In the genomic region with DNA sequence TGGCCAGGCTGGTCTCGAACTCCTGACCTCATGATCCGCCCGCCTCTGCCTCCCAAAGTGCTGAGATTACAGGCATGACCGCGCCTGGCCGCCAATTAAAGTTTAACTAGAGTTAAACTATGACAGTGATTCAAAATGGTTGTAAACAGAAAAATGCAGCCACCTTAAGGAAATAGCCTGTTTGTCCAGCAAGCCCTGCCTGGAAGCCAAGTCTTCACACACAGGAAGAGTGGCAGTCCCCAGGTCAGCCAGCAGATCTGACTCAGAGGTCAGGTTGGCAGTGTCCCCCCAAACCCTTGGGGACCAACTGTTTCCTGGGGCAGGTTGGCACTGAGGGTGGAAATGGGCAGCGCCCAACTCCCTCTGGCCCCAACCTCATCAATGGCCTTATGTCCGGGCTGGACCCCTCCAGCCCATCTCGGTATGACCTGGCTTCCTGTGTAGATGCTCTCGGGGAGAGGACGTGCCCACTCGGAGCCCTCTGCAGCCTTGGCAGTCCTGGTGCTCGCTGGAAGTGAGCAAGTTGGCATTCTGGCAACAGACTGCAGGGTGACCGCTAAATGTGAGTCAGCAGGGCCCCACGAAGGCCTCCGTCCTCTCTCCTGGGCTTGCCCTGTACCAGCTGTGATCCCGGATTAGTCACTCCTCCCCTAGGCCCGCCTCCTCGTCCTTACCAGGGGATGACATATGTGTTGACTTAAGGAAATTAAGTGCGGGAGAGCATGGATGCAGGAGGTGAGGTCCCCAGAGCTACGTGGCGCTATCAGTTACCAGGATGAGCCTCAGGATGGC, we compare ENCODE assay signal across 9 cellular contexts. TPM values are rescaled to one million over a fixed set of nuclear protein-coding genes. Genes with fewer than 3 reads are reported as not detected.
DNase-seq lines count a peak whose midpoint lies in the region; ATAC-seq, FAIRE-seq and TF ChIP-seq lines count a peak whose summit lies in the region.
"Had no signal": no experiment of that assay in that cellular context is flagged by ENCODE, and none has a peak within 500 bp of the region (broad histone marks: within the 10 kb centered on the region; RNA-seq: fewer than 3 reads in every experiment).

No MANE protein-coding gene starts in this region.

- POLR2A ChIA-PET in naive thymus-derived CD8-positive, alpha-beta T cell (lab: Charles Lee) = interaction anchor here (0.8 to 2.1 kb wide), 8 partner anchors 10 to 77 kb away, joined by 3 to 24 read pairs (median 4); a partner anchor contains a TSS

- no peaks in the 10 kb centered on the region; the same call in 1 of the 2 replicates for H3K36me3 ChIP-seq in Karpas-422 (ENCODE audit: insufficient read depth, low read length)

- H3K36me3 Mint-ChIP-seq in activated T-helper 2 cell treated with anti-CD3 and anti-CD28 coated beads, Interferon-gamma antibody, Interleukin-2, Interleukin-4, amounts not matched to agents 10 μg/mL and 5 μg/mL and 100 μg/mL, durations not matched to agents 14 hours and 24 hours and 36 hours (ENCODE audit: low read depth) = peaks cover 45% of the 10 kb centered on the region
- H3K36me3 Mint-ChIP-seq in naive thymus-derived CD8-positive, alpha-beta T cell = no peaks in the 10 kb centered on the region

- H3K4me3 Mint-ChIP-seq in activated T-helper 2 cell treated with anti-CD3 and anti-CD28 coated beads, Interferon-gamma antibody, Interleukin-2, Interleukin-4, amounts not matched to agents 10 μg/mL and 5 μg/mL and 100 μg/mL, durations not matched to agents 14 hours and 24 hours and 36 hours (ENCODE audit: low read depth) = peak overlapping the region; percentile 83
- peak overlapping the region; percentile 82 to 93 (median 88) for H3K4me3 Mint-ChIP-seq in naive thymus-derived CD8-positive, alpha-beta T cell

- peaks cover 16% of the 10 kb centered on the region for H3K4me1 ChIP-seq in Karpas-422 (ENCODE audit: low read length)

- TF ChIP-seq CTCF in fibroblast of the aortic adventitia (IDR thresholded peaks at IDR 0.05; ENCODE audit: insufficient read depth, low read length) = no peak

- ATAC-seq in GM21717 (IDR thresholded peaks at IDR 0.05; ENCODE audit: unreplicated experiment) = peak; percentile 56
- peak; percentile 69 to 74 for ATAC-seq in naive thymus-derived CD8-positive, alpha-beta T cell

- intact Hi-C loops in activated T-helper 2 cell treated with anti-CD3 and anti-CD28 coated beads, Interferon-gamma antibody, Interleukin-2, Interleukin-4, amounts not matched to agents 10 μg/mL and 5 μg/mL and 100 μg/mL, durations not matched to agents 14 hours and 24 hours and 36 hours (cut with micrococcal nuclease) = loop anchor here (1.0 to 10.0 kb wide), 2 partner anchors 76 to 142 kb away; no protein-coding TSS in a partner anchor

- H3K4me3 ChIP-seq in Karpas-422 (ENCODE audit: low read length) (peak overlapping the region; percentile 66), fibroblast of the aortic adventitia (ENCODE audit: low read depth, low read length) (peak overlapping the region; percentile 67)

- peaks cover 48% of the 10 kb centered on the region for H3K4me1 Mint-ChIP-seq in activated T-helper 2 cell treated with anti-CD3 and anti-CD28 coated beads, Interferon-gamma antibody, Interleukin-2, Interleukin-4, amounts not matched to agents 10 μg/mL and 5 μg/mL and 100 μg/mL, durations not matched to agents 14 hours and 24 hours and 36 hours (ENCODE audit: low read depth)
- H3K4me1 Mint-ChIP-seq in naive thymus-derived CD8-positive, alpha-beta T cell = peaks cover 4 to 16% (median 15%) of the 10 kb centered on the region in 4 donors

- H3K4me2 ChIP-seq in Karpas-422 (ENCODE audit: low read depth, low read length, poor library complexity, severe bottlenecking) = peak overlapping the region; percentile 79

- no peaks in the 10 kb centered on the region for H3K27me3 ChIP-seq in Karpas-422 (ENCODE audit: low read length)

- no peaks in the 10 kb centered on the region for H3K9me3 ChIP-seq in Karpas-422 (ENCODE audit: low read length)

- peak overlapping the region; percentile 89 for H3K27ac Mint-ChIP-seq in activated T-helper 2 cell treated with anti-CD3 and anti-CD28 coated beads, Interferon-gamma antibody, Interleukin-2, Interleukin-4, amounts not matched to agents 10 μg/mL and 5 μg/mL and 100 μg/mL, durations not matched to agents 14 hours and 24 hours and 36 hours
- peak overlapping the region; percentile 83 to 98 (median 94) for H3K27ac Mint-ChIP-seq in naive thymus-derived CD8-positive, alpha-beta T cell

- peak overlapping the region; percentile 72 for H3K9ac ChIP-seq in Karpas-422 (ENCODE audit: low read length)

- H3K9me2 ChIP-seq in Karpas-422 (replicated peaks; ENCODE audit: insufficient read depth, low read length) = no peaks in the 10 kb centered on the region

- no peak overlapping the region for H3K27ac ChIP-seq in Karpas-422 (ENCODE audit: low read length)

- H3K9me3 Mint-ChIP-seq in activated T-helper 2 cell treated with anti-CD3 and anti-CD28 coated beads, Interferon-gamma antibody, Interleukin-2, Interleukin-4, amounts not matched to agents 10 μg/mL and 5 μg/mL and 100 μg/mL, durations not matched to agents 14 hours and 24 hours and 36 hours = no peaks in the 10 kb centered on the region
- H3K9me3 Mint-ChIP-seq in naive thymus-derived CD8-positive, alpha-beta T cell = no peaks in the 10 kb centered on the region

- H3K27me3 Mint-ChIP-seq in activated T-helper 2 cell treated with anti-CD3 and anti-CD28 coated beads, Interferon-gamma antibody, Interleukin-2, Interleukin-4, amounts not matched to agents 10 μg/mL and 5 μg/mL and 100 μg/mL, durations not matched to agents 14 hours and 24 hours and 36 hours (ENCODE audit: low read depth) = no peaks in the 10 kb centered on the region
- no peaks in the 10 kb centered on the region for H3K27me3 Mint-ChIP-seq in naive thymus-derived CD8-positive, alpha-beta T cell

- peak; percentile 94 for FAIRE-seq in RCC 7860 (lab: Jason Lieb, UNC)
- FAIRE-seq: colon had no signal

- no peaks in the 10 kb centered on the region for H3K79me2 ChIP-seq in Karpas-422 (ENCODE audit: low read length)

- no peaks in the 10 kb centered on the region for H4K20me1 ChIP-seq in Karpas-422 (ENCODE audit: insufficient read depth, low read depth, low read length)

- H2AFZ ChIP-seq in Karpas-422 (ENCODE audit: low read length) = peak overlapping the region; percentile 85; the same call in 1 of the 2 replicates

- DNase-seq in D341Med (ENCODE audit: low spot score) = peak; percentile 83
- peak; percentile 77 for DNase-seq in Karpas-422
- peak; percentile 99 for DNase-seq in RCC 7860 (ENCODE audit: low spot score)
- peak; percentile 64 for DNase-seq in activated T-helper 2 cell treated with anti-CD3 and anti-CD28 coated beads, Interferon-gamma antibody, Interleukin-2, Interleukin-4, amounts not matched to agents 10 μg/mL and 5 μg/mL and 100 μg/mL, durations not matched to agents 14 hours and 24 hours and 36 hours (ENCODE audit: low spot score)
- peak; percentile 88 for DNase-seq in fibroblast of the aortic adventitia (ENCODE audit: low read depth)
- DNase-seq in naive thymus-derived CD8-positive, alpha-beta T cell = peak in 5 of 10 donors; percentile 25 to 78 (median 35)
- DNase-seq in superior temporal gyrus (ENCODE audit: extremely low spot score) = peak; percentile 79

RNA-seq across cellular contexts. Expression of a gene that starts 9.7 kb away (rescaled TPM):
- 474 and 539 TPM in 2 replicates for total RNA-seq in Karpas-422 (2014; rRNA removed; shearing (Covaris generic); ENCODE audit: low replicate concordance)
- 2,402 and 2,404 TPM in 2 replicates for total RNA-seq in activated T-helper 2 cell treated with anti-CD3 and anti-CD28 coated beads, Interferon-gamma antibody, Interleukin-2, Interleukin-4, amounts not matched to agents 10 μg/mL and 5 μg/mL and 100 μg/mL, durations not matched to agents 14 hours and 24 hours and 36 hours
- 797 and 832 TPM in 2 replicates for total RNA-seq in fibroblast of the aortic adventitia (ENCODE audit: low replicate concordance)
- 100 to 1,000 TPM; 480 to 502 TPM for total RNA-seq in naive thymus-derived CD8-positive, alpha-beta T cell
- polyA plus RNA-seq in naive thymus-derived CD8-positive, alpha-beta T cell = 100 to 1,000 TPM; 420 to 607 (median 518) TPM

RNA-seq across cellular contexts. Expression of a gene that starts 13.8 kb away (rescaled TPM):
- total RNA-seq in Karpas-422 (2014; rRNA removed; shearing (Covaris generic); ENCODE audit: low replicate concordance) = 26.9 and 29.3 TPM in 2 replicates
- total RNA-seq in activated T-helper 2 cell treated with anti-CD3 and anti-CD28 coated beads, Interferon-gamma antibody, Interleukin-2, Interleukin-4, amounts not matched to agents 10 μg/mL and 5 μg/mL and 100 μg/mL, durations not matched to agents 14 hours and 24 hours and 36 hours = 125 and 134 TPM in 2 replicates
- total RNA-seq in fibroblast of the aortic adventitia (ENCODE audit: low replicate concordance) = 5.2 and 23.6 TPM in 2 replicates
- 1 to 10 TPM; 1.3 to 2.3 TPM for total RNA-seq in naive thymus-derived CD8-positive, alpha-beta T cell
- polyA plus RNA-seq in naive thymus-derived CD8-positive, alpha-beta T cell = 1 to 10 TPM; 2.0 to 2.6 (median 2.5) TPM

RNA-seq across cellular contexts. Expression of a gene that starts 20.1 kb away (rescaled TPM):
- total RNA-seq in Karpas-422 (2014; rRNA removed; shearing (Covaris generic); ENCODE audit: low replicate concordance) = 30.0 and 49.9 TPM in 2 replicates
- total RNA-seq in activated T-helper 2 cell treated with anti-CD3 and anti-CD28 coated beads, Interferon-gamma antibody, Interleukin-2, Interleukin-4, amounts not matched to agents 10 μg/mL and 5 μg/mL and 100 μg/mL, durations not matched to agents 14 hours and 24 hours and 36 hours = 27.6 and 29.6 TPM in 2 replicates
- total RNA-seq in fibroblast of the aortic adventitia (ENCODE audit: low replicate concordance) = 56.4 and 60.8 TPM in 2 replicates
- total RNA-seq in naive thymus-derived CD8-positive, alpha-beta T cell = 10 to 100 TPM; 18.0 to 18.3 TPM
- 10 to 100 TPM; 31.9 to 40.1 (median 39.0) TPM for polyA plus RNA-seq in naive thymus-derived CD8-positive, alpha-beta T cell

RNA-seq across cellular contexts. Expression of a gene that starts 20.5 kb away (rescaled TPM):
- not detected in 2 replicates for total RNA-seq in Karpas-422 (2014; rRNA removed; shearing (Covaris generic); ENCODE audit: low replicate concordance)
- not detected in 2 replicates for total RNA-seq in activated T-helper 2 cell treated with anti-CD3 and anti-CD28 coated beads, Interferon-gamma antibody, Interleukin-2, Interleukin-4, amounts not matched to agents 10 μg/mL and 5 μg/mL and 100 μg/mL, durations not matched to agents 14 hours and 24 hours and 36 hours
- not detected in 2 replicates for total RNA-seq in fibroblast of the aortic adventitia (ENCODE audit: low replicate concordance)
- not detected for total RNA-seq in naive thymus-derived CD8-positive, alpha-beta T cell
- polyA plus RNA-seq in naive thymus-derived CD8-positive, alpha-beta T cell = not detected

RNA-seq across cellular contexts. Expression of a gene that starts 28.1 kb away (rescaled TPM):
- total RNA-seq in Karpas-422 (2014; rRNA removed; shearing (Covaris generic); ENCODE audit: low replicate concordance) = 22.2 and 26.1 TPM in 2 replicates
- total RNA-seq in activated T-helper 2 cell treated with anti-CD3 and anti-CD28 coated beads, Interferon-gamma antibody, Interleukin-2, Interleukin-4, amounts not matched to agents 10 μg/mL and 5 μg/mL and 100 μg/mL, durations not matched to agents 14 hours and 24 hours and 36 hours = 23.8 and 25.1 TPM in 2 replicates
- 5.4 and 74.7 TPM in 2 replicates for total RNA-seq in fibroblast of the aortic adventitia (ENCODE audit: low replicate concordance)
- 10 to 100 TPM; 11.4 to 14.4 TPM for total RNA-seq in naive thymus-derived CD8-positive, alpha-beta T cell
- polyA plus RNA-seq in naive thymus-derived CD8-positive, alpha-beta T cell = 1 to 10 TPM; 2.7 to 4.1 (median 3.6) TPM
